In genomic region chr6:27129095-27129815, GRCh38 we compare ENCODE assay signal across 1 cellular context.
TF ChIP-seq lines count a peak whose summit lies in the region.

No MANE protein-coding gene starts in this region.

TF ChIP-seq in HEK293, 187 proteins besides CTCF, POLR2A, EP300 and RAD21 (continued from another document and continues in another):
- TF ChIP-seq ZBTB10 (tag by site-specific recombination; IDR thresholded peaks at IDR 0.05) (no peak), ZNF776 (tag by site-specific recombination; IDR thresholded peaks at IDR 0.05; ENCODE audit: borderline replicate concordance) (no peak), ZSCAN30 (tag by site-specific recombination; IDR thresholded peaks at IDR 0.05) (peak; percentile 17; the same call in 1 of the 2 replicates), ZBTB1 (tag by site-specific recombination; IDR thresholded peaks at IDR 0.05) (no peak), KLF8 (tag by site-specific recombination; IDR thresholded peaks at IDR 0.05) (peak; percentile 36; the same call in 1 of the 2 replicates), GFI1B (tag by site-specific recombination; IDR thresholded peaks at IDR 0.05) (peak; percentile 90), KLF7 (tag by site-specific recombination; IDR thresholded peaks at IDR 0.05; ENCODE audit: borderline replicate concordance) (no peak), ZBTB44 (tag by site-specific recombination; IDR thresholded peaks at IDR 0.05) (0 out of 2 replicates have a peak, but pooled peaks have one; percentile 19), ZNF366 (tag by site-specific recombination; conservative IDR thresholded peaks at IDR 0.05) (peak; percentile 84), TRIM28 (IDR thresholded peaks at IDR 0.05; ENCODE audit: borderline replicate concordance, low read length) (peak; percentile 43; the same call in 1 of the 2 replicates), KLF16 (tag by site-specific recombination; IDR thresholded peaks at IDR 0.05) (no peak), BCL6B (tag by site-specific recombination; IDR thresholded peaks at IDR 0.05) (peak; percentile 95), ZNF518A (tag by site-specific recombination; conservative IDR thresholded peaks at IDR 0.05; ENCODE audit: low read depth) (no peak), KLF9 (tag by site-specific recombination; IDR thresholded peaks at IDR 0.05; ENCODE audit: low read depth) (no peak), OSR2 (tag by site-specific recombination; IDR thresholded peaks at IDR 0.05) (peak; percentile 63; the same call in 1 of the 2 replicates), ZNF292 (tag by site-specific recombination; IDR thresholded peaks at IDR 0.05; ENCODE audit: borderline replicate concordance, low read depth) (no peak), ZBTB8A (tag by site-specific recombination; IDR thresholded peaks at IDR 0.05) (no peak), WT1 (tag by site-specific recombination; IDR thresholded peaks at IDR 0.05) (peak; percentile 45; the same call in 1 of the 2 replicates), ZNF692 (tag by site-specific recombination; IDR thresholded peaks at IDR 0.05) (peak; percentile 37; the same call in 1 of the 2 replicates), ZNF555 (tag by site-specific recombination; conservative IDR thresholded peaks at IDR 0.05) (no peak), ZNF121 (tag by site-specific recombination; IDR thresholded peaks at IDR 0.05) (no peak), ZNF747 (tag by site-specific recombination; IDR thresholded peaks at IDR 0.05) (no peak), ZNF623 (tag by site-specific recombination; IDR thresholded peaks at IDR 0.05) (no peak), SCRT1 (tag by site-specific recombination; IDR thresholded peaks at IDR 0.05; ENCODE audit: borderline replicate concordance) (no peak), KLF17 (tag by site-specific recombination; IDR thresholded peaks at IDR 0.05) (peak; percentile 28; the same call in 1 of the 2 replicates), ZNF645 (tag by site-specific recombination; IDR thresholded peaks at IDR 0.05) (no peak), ZNF239 (tag by site-specific recombination; IDR thresholded peaks at IDR 0.05) (no peak), FEZF1 (tag by site-specific recombination; IDR thresholded peaks at IDR 0.05) (peak; percentile 44), PRDM4 (tag by site-specific recombination; IDR thresholded peaks at IDR 0.05) (0 out of 2 replicates have a peak, but pooled peaks have one; percentile 23), ZNF133 (tag by site-specific recombination; IDR thresholded peaks at IDR 0.05) (no peak), ZNF629 (tag by site-specific recombination; IDR thresholded peaks at IDR 0.05) (peak; percentile 60; the same call in 1 of the 2 replicates), ZNF561 (tag by site-specific recombination; IDR thresholded peaks at IDR 0.05; ENCODE audit: borderline replicate concordance) (no peak), ZNF37A (tag by site-specific recombination; IDR thresholded peaks at IDR 0.05) (no peak), ZNF2 (tag by site-specific recombination; IDR thresholded peaks at IDR 0.05) (0 out of 2 replicates have a peak, but pooled peaks have one; percentile 12), ZNF280C (tag by site-specific recombination; IDR thresholded peaks at IDR 0.05) (no peak), ZEB2 (tag by site-specific recombination; IDR thresholded peaks at IDR 0.05) (peak; percentile 77), ZNF777 (tag by site-specific recombination; IDR thresholded peaks at IDR 0.05; ENCODE audit: borderline replicate concordance) (no peak), ZNF548 (tag by site-specific recombination; IDR thresholded peaks at IDR 0.05) (no peak), HOXD13 (CRISPR knock-in tag; IDR thresholded peaks at IDR 0.05; ENCODE audit: borderline replicate concordance) (no peak)
